Comparison of ENCODE assay signal across 1 cellular context in the genomic region with DNA sequence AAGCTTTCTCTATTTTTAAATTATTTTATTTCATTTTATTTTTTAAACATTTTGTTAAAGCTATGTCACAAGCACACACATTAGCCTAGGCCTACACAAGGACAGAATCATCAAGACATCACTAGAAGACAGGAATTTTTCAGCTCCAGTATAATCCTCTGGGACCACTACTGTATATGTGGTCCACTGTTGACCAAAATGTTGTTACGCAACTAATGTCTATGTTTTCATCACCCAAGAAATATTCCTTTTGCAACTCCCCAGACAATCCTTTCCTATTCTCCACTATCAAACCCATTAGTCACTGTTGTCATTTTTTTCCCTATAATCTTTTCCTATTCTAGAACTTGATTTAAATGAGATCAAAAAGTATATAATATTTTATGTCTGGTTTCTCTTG.
TF ChIP-seq lines count a peak whose summit lies in the region.

No MANE protein-coding gene starts in this region.

TF ChIP-seq in SK-N-SH, 30 proteins besides CTCF, POLR2A, EP300 and RAD21 (continued from another document):
- TF ChIP-seq, protein P1, sequence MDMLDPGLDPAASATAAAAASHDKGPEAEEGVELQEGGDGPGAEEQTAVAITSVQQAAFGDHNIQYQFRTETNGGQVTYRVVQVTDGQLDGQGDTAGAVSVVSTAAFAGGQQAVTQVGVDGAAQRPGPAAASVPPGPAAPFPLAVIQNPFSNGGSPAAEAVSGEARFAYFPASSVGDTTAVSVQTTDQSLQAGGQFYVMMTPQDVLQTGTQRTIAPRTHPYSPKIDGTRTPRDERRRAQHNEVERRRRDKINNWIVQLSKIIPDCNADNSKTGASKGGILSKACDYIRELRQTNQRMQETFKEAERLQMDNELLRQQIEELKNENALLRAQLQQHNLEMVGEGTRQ (IDR thresholded peaks at IDR 0.05; ENCODE audit: borderline replicate concordance, low read depth, low read length): no peak
- TF ChIP-seq CHD2 (IDR thresholded peaks at IDR 0.05; ENCODE audit: low read length, partially characterized antibody) (no peak), RCOR1 (IDR thresholded peaks at IDR 0.05; ENCODE audit: low read length) (no peak), JUND (IDR thresholded peaks at IDR 0.05) (no peak), TCF12 (IDR thresholded peaks at IDR 0.05) (no peak), FOSL2 (IDR thresholded peaks at IDR 0.05; ENCODE audit: borderline replicate concordance, low read depth) (no peak), SMC3 (IDR thresholded peaks at IDR 0.05; ENCODE audit: low read depth, low read length) (no peak), ELF1 (IDR thresholded peaks at IDR 0.05) (no peak), POLR2AphosphoS5 (IDR thresholded peaks at IDR 0.05; ENCODE audit: low read depth, low read length) (no peak), NRF1 (IDR thresholded peaks at IDR 0.05; ENCODE audit: low read depth, low read length) (no peak), EZH2phosphoT487 (IDR thresholded peaks at IDR 0.05; ENCODE audit: borderline replicate concordance, low read depth) (no peak), MEF2A (IDR thresholded peaks at IDR 0.05; ENCODE audit: borderline replicate concordance, low read depth) (no peak), YY1 (IDR thresholded peaks at IDR 0.05; ENCODE audit: low read depth) (no peak), GATA2 (CRISPR knock-in tag; IDR thresholded peaks at IDR 0.05) (no peak)
- TF ChIP-seq, protein P2, sequence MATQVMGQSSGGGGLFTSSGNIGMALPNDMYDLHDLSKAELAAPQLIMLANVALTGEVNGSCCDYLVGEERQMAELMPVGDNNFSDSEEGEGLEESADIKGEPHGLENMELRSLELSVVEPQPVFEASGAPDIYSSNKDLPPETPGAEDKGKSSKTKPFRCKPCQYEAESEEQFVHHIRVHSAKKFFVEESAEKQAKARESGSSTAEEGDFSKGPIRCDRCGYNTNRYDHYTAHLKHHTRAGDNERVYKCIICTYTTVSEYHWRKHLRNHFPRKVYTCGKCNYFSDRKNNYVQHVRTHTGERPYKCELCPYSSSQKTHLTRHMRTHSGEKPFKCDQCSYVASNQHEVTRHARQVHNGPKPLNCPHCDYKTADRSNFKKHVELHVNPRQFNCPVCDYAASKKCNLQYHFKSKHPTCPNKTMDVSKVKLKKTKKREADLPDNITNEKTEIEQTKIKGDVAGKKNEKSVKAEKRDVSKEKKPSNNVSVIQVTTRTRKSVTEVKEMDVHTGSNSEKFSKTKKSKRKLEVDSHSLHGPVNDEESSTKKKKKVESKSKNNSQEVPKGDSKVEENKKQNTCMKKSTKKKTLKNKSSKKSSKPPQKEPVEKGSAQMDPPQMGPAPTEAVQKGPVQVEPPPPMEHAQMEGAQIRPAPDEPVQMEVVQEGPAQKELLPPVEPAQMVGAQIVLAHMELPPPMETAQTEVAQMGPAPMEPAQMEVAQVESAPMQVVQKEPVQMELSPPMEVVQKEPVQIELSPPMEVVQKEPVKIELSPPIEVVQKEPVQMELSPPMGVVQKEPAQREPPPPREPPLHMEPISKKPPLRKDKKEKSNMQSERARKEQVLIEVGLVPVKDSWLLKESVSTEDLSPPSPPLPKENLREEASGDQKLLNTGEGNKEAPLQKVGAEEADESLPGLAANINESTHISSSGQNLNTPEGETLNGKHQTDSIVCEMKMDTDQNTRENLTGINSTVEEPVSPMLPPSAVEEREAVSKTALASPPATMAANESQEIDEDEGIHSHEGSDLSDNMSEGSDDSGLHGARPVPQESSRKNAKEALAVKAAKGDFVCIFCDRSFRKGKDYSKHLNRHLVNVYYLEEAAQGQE (IDR thresholded peaks at IDR 0.05; ENCODE audit: low read depth, low read length): no peak
- TF ChIP-seq, protein P3, sequence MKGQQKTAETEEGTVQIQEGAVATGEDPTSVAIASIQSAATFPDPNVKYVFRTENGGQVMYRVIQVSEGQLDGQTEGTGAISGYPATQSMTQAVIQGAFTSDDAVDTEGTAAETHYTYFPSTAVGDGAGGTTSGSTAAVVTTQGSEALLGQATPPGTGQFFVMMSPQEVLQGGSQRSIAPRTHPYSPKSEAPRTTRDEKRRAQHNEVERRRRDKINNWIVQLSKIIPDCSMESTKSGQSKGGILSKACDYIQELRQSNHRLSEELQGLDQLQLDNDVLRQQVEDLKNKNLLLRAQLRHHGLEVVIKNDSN (IDR thresholded peaks at IDR 0.05; ENCODE audit: borderline replicate concordance, low read depth): no peak
- TF ChIP-seq, protein P4, sequence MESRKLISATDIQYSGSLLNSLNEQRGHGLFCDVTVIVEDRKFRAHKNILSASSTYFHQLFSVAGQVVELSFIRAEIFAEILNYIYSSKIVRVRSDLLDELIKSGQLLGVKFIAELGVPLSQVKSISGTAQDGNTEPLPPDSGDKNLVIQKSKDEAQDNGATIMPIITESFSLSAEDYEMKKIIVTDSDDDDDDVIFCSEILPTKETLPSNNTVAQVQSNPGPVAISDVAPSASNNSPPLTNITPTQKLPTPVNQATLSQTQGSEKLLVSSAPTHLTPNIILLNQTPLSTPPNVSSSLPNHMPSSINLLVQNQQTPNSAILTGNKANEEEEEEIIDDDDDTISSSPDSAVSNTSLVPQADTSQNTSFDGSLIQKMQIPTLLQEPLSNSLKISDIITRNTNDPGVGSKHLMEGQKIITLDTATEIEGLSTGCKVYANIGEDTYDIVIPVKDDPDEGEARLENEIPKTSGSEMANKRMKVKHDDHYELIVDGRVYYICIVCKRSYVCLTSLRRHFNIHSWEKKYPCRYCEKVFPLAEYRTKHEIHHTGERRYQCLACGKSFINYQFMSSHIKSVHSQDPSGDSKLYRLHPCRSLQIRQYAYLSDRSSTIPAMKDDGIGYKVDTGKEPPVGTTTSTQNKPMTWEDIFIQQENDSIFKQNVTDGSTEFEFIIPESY (IDR thresholded peaks at IDR 0.05; ENCODE audit: borderline replicate concordance, low read depth): no peak
